8 cellular contexts compared by ENCODE assay signal in the genomic region with DNA sequence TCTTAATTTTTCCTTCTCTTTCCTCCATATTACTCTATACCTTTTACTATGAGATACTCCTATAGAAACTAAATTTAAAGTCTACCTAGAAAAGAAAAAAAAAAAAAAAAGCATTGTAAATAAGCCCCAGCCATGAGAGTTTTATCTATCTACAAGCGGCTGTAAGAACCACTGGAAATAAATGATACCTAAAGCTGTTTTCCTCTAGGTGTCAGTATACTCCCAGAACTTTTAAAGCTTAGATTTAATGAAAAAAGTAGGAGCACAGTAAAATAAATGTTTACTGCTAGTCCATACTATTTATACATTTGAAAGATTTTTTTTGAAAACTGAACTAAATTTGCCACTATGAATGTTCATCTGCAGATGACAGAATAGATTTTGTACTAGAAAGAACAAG. TPM values are rescaled to one million over a fixed set of nuclear protein-coding genes. Genes with fewer than 3 reads are reported as not detected.
DNase-seq lines count a peak whose midpoint lies in the region; ATAC-seq and TF ChIP-seq lines count a peak whose summit lies in the region.

No MANE protein-coding gene starts in this region.

- no peak overlapping the region for H3K27ac ChIP-seq in OCI-LY7 (ENCODE audit: low read depth, low read length, poor library complexity, severe bottlenecking)

- no peaks in the 10 kb centered on the region for H3K9me3 ChIP-seq in OCI-LY7 (ENCODE audit: low read length)

- no peaks in the 10 kb centered on the region for H3K4me1 ChIP-seq in OCI-LY7 (ENCODE audit: insufficient read depth, low read length, poor library complexity, severe bottlenecking)

- POLR2A ChIA-PET in OCI-LY7 (lab: Charles Lee), result no interaction called here

- DNase-seq in DMS153 treated with DMSO at 0.1 percent for 48 hours (lab: John Stamatoyannopoulos, UW; ENCODE audit: unreplicated experiment), result peak; percentile 41
- DNase-seq in DMS153 (lab: John Stamatoyannopoulos, UW), result no peak
- peak; percentile 4 for DNase-seq in OCI-LY7 (ENCODE audit: low spot score)
- DNase-seq in fibroblast of the conjunctiva (ENCODE audit: low read depth), result peak; percentile 46
- DNase-seq in superior temporal gyrus (ENCODE audit: extremely low spot score), result peak; percentile 75

- CTCF ChIA-PET in OCI-LY7 (lab: Charles Lee; ENCODE audit: unreplicated experiment), result no interaction called here

- TF ChIP-seq CTCF in OCI-LY7 (conservative IDR thresholded peaks at IDR 0.05; ENCODE audit: low read length), result peak; percentile 74

- H3K36me3 ChIP-seq in OCI-LY7 (ENCODE audit: insufficient read depth, low read length), result no peaks in the 10 kb centered on the region

- H3K79me2 ChIP-seq in OCI-LY7 (ENCODE audit: insufficient read depth, low read depth, low read length), result no peaks in the 10 kb centered on the region

- no peaks in the 10 kb centered on the region for H3K9me2 ChIP-seq in OCI-LY7 (ENCODE audit: insufficient read depth, low read length)

- ATAC-seq in HG02852 (IDR thresholded peaks at IDR 0.05; ENCODE audit: unreplicated experiment), result no peak
- no peak for ATAC-seq in HG02798 (IDR thresholded peaks at IDR 0.05; ENCODE audit: poor library complexity, unreplicated experiment)
- ATAC-seq in GM19452 (IDR thresholded peaks at IDR 0.05; ENCODE audit: unreplicated experiment), result no peak

- intact Hi-C loops in OCI-LY7 (cut with micrococcal nuclease; ENCODE audit: unreplicated experiment), result no loop called here

- H3K4me3 ChIP-seq in OCI-LY7 (ENCODE audit: low read depth, low read length, poor library complexity, severe bottlenecking), result no peak overlapping the region

- no peak overlapping the region for H3K4me2 ChIP-seq in OCI-LY7 (ENCODE audit: low read length)

- no peaks in the 10 kb centered on the region; the same call in 1 of the 2 replicates for H4K20me1 ChIP-seq in OCI-LY7 (ENCODE audit: insufficient read depth, low read length)

- no peak overlapping the region for H2AFZ ChIP-seq in OCI-LY7 (ENCODE audit: low read length)

- BruUV-seq in OCI-LY7 (replicated peaks; lab: Mats Ljungman, UMichigan), result no TSS peak

RNA-seq across cellular contexts. Expression of a gene that starts 26.2 kb away (rescaled TPM):
- total RNA-seq in OCI-LY7 (2014; rRNA removed; shearing (Covaris generic)), result not detected in 2 replicates
- total RNA-seq in OCI-LY7 (2022), result not detected in 2 replicates

RNA-seq across cellular contexts. Expression of a gene that starts 55.4 kb away (rescaled TPM):
- not detected in 2 replicates for total RNA-seq in OCI-LY7 (2014; rRNA removed; shearing (Covaris generic))
- total RNA-seq in OCI-LY7 (2022), result not detected in 2 replicates
